ENCODE assay signal across 8 cellular contexts in genomic region chr12:109309441-109310246, GRCh38. TPM values are rescaled to one million over a fixed set of nuclear protein-coding genes. Genes with fewer than 3 reads are reported as not detected.
A peak's percentile ranks its signal among the peaks of the same experiment; 100 is the strongest.
DNase-seq lines count a peak whose midpoint lies in the region; ATAC-seq and TF ChIP-seq lines count a peak whose summit lies in the region.

No MANE protein-coding gene starts in this region.

- H3K36me3 Mint-ChIP-seq in WTC11 = 0 out of 2 replicates have a peak, but pooled peaks cover 4% of the 10 kb centered on the region
- no peaks in the 10 kb centered on the region for H3K36me3 Mint-ChIP-seq in stimulated activated effector memory CD8-positive, alpha-beta T cell treated with anti-CD3 and anti-CD28 coated beads, Interleukin-12 subunit alpha, Interleukin-12 subunit beta, amount 100 ng/mL, for 72 hours

- H3K36me3 ChIP-seq in iPS-18a (ENCODE audit: control insufficient read depth, low read depth, low read length) = no peaks in the 10 kb centered on the region

- H3K9me3 Mint-ChIP-seq in WTC11 = no peaks in the 10 kb centered on the region
- H3K9me3 Mint-ChIP-seq in stimulated activated effector memory CD8-positive, alpha-beta T cell treated with anti-CD3 and anti-CD28 coated beads, Interleukin-12 subunit alpha, Interleukin-12 subunit beta, amount 100 ng/mL, for 72 hours = no peaks in the 10 kb centered on the region

- peak overlapping the region; percentile 61 for H3K4me3 ChIP-seq in iPS-18a (ENCODE audit: low read length)

- H3K27ac Mint-ChIP-seq in WTC11 = no peak overlapping the region
- H3K27ac Mint-ChIP-seq in stimulated activated effector memory CD8-positive, alpha-beta T cell treated with anti-CD3 and anti-CD28 coated beads, Interleukin-12 subunit alpha, Interleukin-12 subunit beta, amount 100 ng/mL, for 72 hours = no peak overlapping the region

- no peak for TF ChIP-seq CTCF in WTC11 (IDR thresholded peaks at IDR 0.05)

- H3K4me1 ChIP-seq in iPS-18a (ENCODE audit: control insufficient read depth, low read depth, low read length) = peaks cover 4% of the 10 kb centered on the region

- intact Hi-C loops in Right ventricle myocardium superior (cut with DNase I) = no loop called here
- intact Hi-C loops in Right ventricle myocardium inferior (cut with DNase I) = no loop called here

- peaks cover 65% of the 10 kb centered on the region for H3K27me3 ChIP-seq in iPS-18a (ENCODE audit: control insufficient read depth, insufficient read depth, low read length)

- DNase-seq in Right ventricle myocardium superior (no peak), Right ventricle myocardium inferior (ENCODE audit: missing footprints) (no peak), WTC11 (ENCODE audit: low spot score) (peak; percentile 33), AG08395 (ENCODE audit: low spot score) (no peak), COLO829 (ENCODE audit: low spot score) (no peak)
- no peak for DNase-seq in stimulated activated effector memory CD8-positive, alpha-beta T cell treated with anti-CD3 and anti-CD28 coated beads, Interleukin-12 subunit alpha, Interleukin-12 subunit beta, amount 100 ng/mL, for 72 hours (ENCODE audit: low spot score in 2 of 2)

- peak overlapping the region; percentile 88 for H3K4me3 Mint-ChIP-seq in WTC11
- H3K4me3 Mint-ChIP-seq in stimulated activated effector memory CD8-positive, alpha-beta T cell treated with anti-CD3 and anti-CD28 coated beads, Interleukin-12 subunit alpha, Interleukin-12 subunit beta, amount 100 ng/mL, for 72 hours = peak overlapping the region; percentile 75

- no peaks in the 10 kb centered on the region for H3K9me3 ChIP-seq in iPS-18a (ENCODE audit: control insufficient read depth, low read depth, low read length)

- H3K4me1 Mint-ChIP-seq in WTC11 = peaks cover 7% of the 10 kb centered on the region
- peaks cover 13% of the 10 kb centered on the region for H3K4me1 Mint-ChIP-seq in stimulated activated effector memory CD8-positive, alpha-beta T cell treated with anti-CD3 and anti-CD28 coated beads, Interleukin-12 subunit alpha, Interleukin-12 subunit beta, amount 100 ng/mL, for 72 hours

- ATAC-seq in Right ventricle myocardium superior (ENCODE audit: poor library complexity) (peak; percentile 65), Right ventricle myocardium inferior (no peak), WTC11 (peak; percentile 52), HG03280 (IDR thresholded peaks at IDR 0.05; ENCODE audit: unreplicated experiment) (no peak)
- ATAC-seq in stimulated activated effector memory CD8-positive, alpha-beta T cell treated with anti-CD3 and anti-CD28 coated beads, Interleukin-12 subunit alpha, Interleukin-12 subunit beta, amount 100 ng/mL, for 72 hours = peak; percentile 53

- no peak overlapping the region for H3K27ac ChIP-seq in iPS-18a (ENCODE audit: low read length)

- peaks cover 79% of the 10 kb centered on the region for H3K27me3 Mint-ChIP-seq in WTC11 (ENCODE audit: low read depth)

- CTCF ChIA-PET in WTC11 (lab: Charles Lee) = interaction anchor here (0.6 to 1.9 kb wide), 4 partner anchors 36 to 178 kb away, joined by 3 to 8 read pairs (median 4); no protein-coding TSS in a partner anchor

- POLR2A ChIA-PET in WTC11 (lab: Charles Lee) = no interaction called here

- no peak overlapping the region for H3K9ac ChIP-seq in iPS-18a (ENCODE audit: low read length)

TF ChIP-seq in WTC11, 78 proteins besides CTCF, POLR2A, EP300 and RAD21:
- TF ChIP-seq SOX15 (CRISPR knock-in tag; IDR thresholded peaks at IDR 0.05) (no peak), OVOL2 (CRISPR knock-in tag; IDR thresholded peaks at IDR 0.05; ENCODE audit: borderline replicate concordance) (no peak), CREM (CRISPR knock-in tag; IDR thresholded peaks at IDR 0.05) (0 out of 2 replicates have a peak, but pooled peaks have one; percentile 21), RELA (CRISPR knock-in tag; IDR thresholded peaks at IDR 0.05; ENCODE audit: borderline replicate concordance) (no peak), E2F5 (CRISPR knock-in tag; IDR thresholded peaks at IDR 0.05) (0 out of 2 replicates have a peak, but pooled peaks have one; percentile 22)

RNA-seq across cellular contexts. Expression of gene FOXN4, which starts 0.6 kb away (rescaled TPM):
- total RNA-seq in Right ventricle myocardium superior = not detected
- not detected for total RNA-seq in Right ventricle myocardium inferior
- total RNA-seq in WTC11 (2021) = 0.37 to 0.92 TPM (median 0.66 TPM) in 3 replicates

RNA-seq across cellular contexts. Expression of gene MYO1H, which starts 38.1 kb away (rescaled TPM):
- total RNA-seq in Right ventricle myocardium superior (0.78 TPM), Right ventricle myocardium inferior (0.16 TPM), WTC11 (2021) (0.44 to 0.60 TPM (median 0.50 TPM) in 3 replicates)

Comparison
In these comparisons a context has a peak if more than half of its experiments do, and no peak if none do; other contexts are left out.
1. ATAC-seq: peak in Right ventricle myocardium superior (single experiment), WTC11 (single experiment) and stimulated activated effector memory CD8-positive, alpha-beta T cell treated with anti-CD3 and anti-CD28 coated beads, Interleukin-12 subunit alpha, Interleukin-12 subunit beta, amount 100 ng/mL, for 72 hours (single experiment); none in Right ventricle myocardium inferior (single experiment) and HG03280 (single experiment).